ENCODE assay signal across 33 cellular contexts in the genomic region with DNA sequence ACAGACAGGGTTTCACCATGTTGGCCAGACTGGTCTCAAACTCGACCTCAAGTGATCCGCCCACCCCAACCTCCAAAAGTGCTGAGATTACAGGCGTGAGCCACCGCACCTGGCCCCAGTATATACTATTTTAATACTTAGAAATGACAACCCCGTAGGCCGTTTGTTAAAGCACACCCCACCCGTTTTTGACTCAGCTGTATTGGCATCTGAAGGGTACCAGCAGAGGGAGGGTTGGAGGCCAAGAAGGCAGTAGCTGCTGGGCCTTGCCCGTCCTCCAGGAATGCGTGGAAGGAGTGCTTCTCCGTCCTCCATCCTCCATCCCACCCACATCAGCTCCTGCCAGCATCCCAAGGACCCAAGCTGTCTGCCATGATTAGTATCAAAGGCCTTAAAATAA. TPM values are rescaled to one million over a fixed set of nuclear protein-coding genes. Genes with fewer than 3 reads are reported as not detected.
"Had no signal": no experiment of that assay in that cellular context is flagged by ENCODE, and none has a peak within 500 bp of the region (broad histone marks: within the 10 kb centered on the region; RNA-seq: fewer than 3 reads in every experiment).

No MANE protein-coding gene starts in this region.

- H3K9me3 ChIP-seq: Peyer's patch had no signal

- DNase-seq: activated CD4-positive, alpha-beta T cell treated with anti-CD3 and anti-CD28 coated beads, Interleukin-2, amount 10 ng/mL, durations not matched to agents 24 days and 14 days; activated CD4-positive, alpha-beta T cell treated with anti-CD3 and anti-CD28 coated beads, Interleukin-2, amount 50 U/mL, for 48 hours; activated CD8-positive, alpha-beta T cell treated with anti-CD3 and anti-CD28 coated beads, Interleukin-2, amount 10 ng/mL, durations not matched to agents 7 days and 5 days; activated gamma-delta T cell treated with Interleukin-2 at 50 U/mL for 16 hours; activated naive CD4-positive, alpha-beta T cell treated with anti-CD3 and anti-CD28 coated beads for 36 hours; activated naive CD8-positive, alpha-beta T cell treated with anti-CD3 and anti-CD28 coated beads, Interleukin-2, amount 50 U/mL, for 24 hours; activated T-cell treated with anti-CD3 and anti-CD28 coated beads, Interleukin-2, amount 50 U/mL, for 24 hours; anterior cingulate cortex; caudate nucleus; NCI-H1092 treated with DMSO at 0.1 percent for 48 hours; NCI-H1417; NCI-H187 treated with DMSO at 0.1 percent for 48 hours; NCI-H2081 treated with DMSO at 0.1 percent for 48 hours; NCI-H226; NCI-H446 treated with DMSO at 0.1 percent for 48 hours; NCI-H524; NCI-H69; NCI-H82; PC-3; Peyer's patch; SIG-M5; T-cell; T-helper 2 cell; T1000 had no signal

- ATAC-seq: activated CD8-positive, alpha-beta T cell treated with anti-CD3 and anti-CD28 coated beads, Interleukin-2, amount 10 ng/mL, durations not matched to agents 7 days and 5 days; K562; Right ventricle myocardium inferior; T-cell had no signal

- H3K4me3 Mint-ChIP-seq: activated CD4-positive, alpha-beta T cell treated with anti-CD3 and anti-CD28 coated beads, Interleukin-2, amount 10 ng/mL, durations not matched to agents 24 days and 14 days; activated CD8-positive, alpha-beta T cell treated with anti-CD3 and anti-CD28 coated beads, Interleukin-2, amount 10 ng/mL, durations not matched to agents 7 days and 5 days; activated naive CD4-positive, alpha-beta T cell treated with anti-CD3 and anti-CD28 coated beads for 36 hours; activated naive CD8-positive, alpha-beta T cell treated with anti-CD3 and anti-CD28 coated beads, Interleukin-2, amount 50 U/mL, for 24 hours; activated T-cell treated with anti-CD3 and anti-CD28 coated beads, Interleukin-2, amount 50 U/mL, for 24 hours; activated T-helper 1 cell treated with anti-CD3 and anti-CD28 coated beads, Interleukin-12 subunit alpha, Interleukin-12 subunit beta, Interleukin-2, Interleukin-4 antibody, amounts not matched to agents 30 ng/mL and 10 ng/mL and 1 ng/mL, durations not matched to agents 14 hours and 24 hours and 36 hours; brain; T-cell had no signal

- H3K36me3 Mint-ChIP-seq: activated naive CD4-positive, alpha-beta T cell treated with anti-CD3 and anti-CD28 coated beads, Interleukin-2, amount 50 U/mL, for 72 hours; brain; T-cell had no signal

- H3K27me3 ChIP-seq: Peyer's patch had no signal

- H3K27ac Mint-ChIP-seq: activated CD4-positive, alpha-beta T cell treated with anti-CD3 and anti-CD28 coated beads, Interleukin-2, amount 10 ng/mL, durations not matched to agents 24 days and 14 days; activated CD8-positive, alpha-beta T cell treated with anti-CD3 and anti-CD28 coated beads, Interleukin-2, amount 10 ng/mL, durations not matched to agents 7 days and 5 days; activated naive CD4-positive, alpha-beta T cell treated with anti-CD3 and anti-CD28 coated beads for 36 hours; activated naive CD4-positive, alpha-beta T cell treated with anti-CD3 and anti-CD28 coated beads, Interleukin-2, amount 50 U/mL, for 72 hours; activated naive CD8-positive, alpha-beta T cell treated with anti-CD3 and anti-CD28 coated beads, Interleukin-2, amount 50 U/mL, for 24 hours; activated T-cell treated with anti-CD3 and anti-CD28 coated beads, Interleukin-2, amount 50 U/mL, for 24 hours; activated T-helper 1 cell treated with anti-CD3 and anti-CD28 coated beads, Interleukin-12 subunit alpha, Interleukin-12 subunit beta, Interleukin-2, Interleukin-4 antibody, amounts not matched to agents 30 ng/mL and 10 ng/mL and 1 ng/mL, durations not matched to agents 14 hours and 24 hours and 36 hours; T-cell had no signal

- H3K9me3 Mint-ChIP-seq: activated naive CD4-positive, alpha-beta T cell treated with anti-CD3 and anti-CD28 coated beads for 36 hours; activated naive CD8-positive, alpha-beta T cell treated with anti-CD3 and anti-CD28 coated beads, Interleukin-2, amount 50 U/mL, for 24 hours; activated T-cell treated with anti-CD3 and anti-CD28 coated beads, Interleukin-2, amount 50 U/mL, for 24 hours; T-cell had no signal

- H3K36me3 ChIP-seq: Peyer's patch had no signal

- H3K27me3 Mint-ChIP-seq: activated naive CD8-positive, alpha-beta T cell treated with anti-CD3 and anti-CD28 coated beads, Interleukin-2, amount 50 U/mL, for 24 hours; activated T-cell treated with anti-CD3 and anti-CD28 coated beads, Interleukin-2, amount 50 U/mL, for 24 hours; T-cell had no signal

- H3K4me3 ChIP-seq: K562, Peyer's patch had no signal

- H3K27ac ChIP-seq: Peyer's patch, RWPE1 had no signal

RNA-seq across cellular contexts. Expression of gene ABHD12B, which starts 34.6 kb away (rescaled TPM):
- total RNA-seq: activated CD4-positive, alpha-beta T cell treated with anti-CD3 and anti-CD28 coated beads, Interleukin-2, amount 10 ng/mL, durations not matched to agents 24 days and 14 days; activated CD8-positive, alpha-beta T cell treated with anti-CD3 and anti-CD28 coated beads, Interleukin-2, amount 10 ng/mL, durations not matched to agents 7 days and 5 days; activated naive CD4-positive, alpha-beta T cell treated with anti-CD3 and anti-CD28 coated beads for 36 hours; activated naive CD4-positive, alpha-beta T cell treated with anti-CD3 and anti-CD28 coated beads, Interleukin-2, amount 50 U/mL, for 72 hours; activated T-helper 1 cell treated with anti-CD3 and anti-CD28 coated beads, Interleukin-12 subunit alpha, Interleukin-12 subunit beta, Interleukin-2, Interleukin-4 antibody, amounts not matched to agents 30 ng/mL and 10 ng/mL and 1 ng/mL, durations not matched to agents 14 hours and 24 hours and 36 hours; bronchial epithelial cell; K562; M059J; PC-3; Peyer's patch; Right ventricle myocardium inferior; SK-MEL-5; T-cell had no signal
- polyA plus RNA-seq: K562 had no signal
